In the genomic region with DNA sequence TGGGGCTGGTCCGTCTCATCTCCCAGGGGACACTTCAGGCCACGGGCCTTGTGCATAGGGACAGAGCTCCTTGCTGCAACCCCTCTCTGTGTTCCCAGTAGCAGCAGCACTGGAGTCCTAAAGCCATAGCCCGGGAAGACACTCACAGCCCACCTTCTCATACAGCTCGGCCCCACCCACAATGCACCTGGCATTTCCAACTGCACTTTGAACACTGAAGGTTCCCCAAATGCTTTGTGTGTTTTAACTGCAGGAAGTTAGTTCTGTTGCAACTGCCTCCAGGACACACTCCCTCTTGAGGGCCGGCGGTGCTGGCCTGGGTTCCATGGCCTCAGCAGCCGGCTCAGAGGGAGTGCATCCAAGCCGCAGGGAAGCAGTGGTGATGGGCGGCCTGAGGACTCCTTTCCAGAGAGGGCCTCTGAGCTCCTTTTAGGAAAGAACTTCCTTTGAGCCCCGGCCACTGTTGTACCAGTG, we compare ENCODE assay signal across 17 cellular contexts. TPM values are rescaled to one million over a fixed set of nuclear protein-coding genes. Genes with fewer than 3 reads are reported as not detected.
DNase-seq lines count a peak whose midpoint lies in the region; ATAC-seq and TF ChIP-seq lines count a peak whose summit lies in the region.
"Had no signal": no experiment of that assay in that cellular context is flagged by ENCODE, and none has a peak within 500 bp of the region (broad histone marks: within the 10 kb centered on the region; RNA-seq: fewer than 3 reads in every experiment).

No MANE protein-coding gene starts in this region.

- no peak for TF ChIP-seq CTCF in lower lobe of right lung (IDR thresholded peaks at IDR 0.05)

- no peaks in the 10 kb centered on the region for H3K36me3 ChIP-seq in lower lobe of right lung

- H3K27me3 ChIP-seq in lower lobe of right lung (ENCODE audit: low read depth) = peaks cover 10% of the 10 kb centered on the region

- H3K4me1 ChIP-seq in lower lobe of right lung = no peaks in the 10 kb centered on the region

- H3K27ac ChIP-seq in lower lobe of right lung = no peak overlapping the region

- H3K4me3 ChIP-seq in lower lobe of right lung = no peak overlapping the region

- ATAC-seq in Right ventricle myocardium superior (ENCODE audit: poor library complexity) (no peak), lower lobe of right lung (no peak)
- ATAC-seq in activated CD4-positive, CD25-positive, alpha-beta regulatory T cell treated with anti-CD3 and anti-CD28 coated beads, Interleukin-2, amount 50 U/mL, for 24 hours = no peak
- ATAC-seq: SK-N-SH treated with all-trans-retinoic acid at 6 μM for 48 hours had no signal

- intact Hi-C loops in Right ventricle myocardium superior (cut with DNase I) = no loop called here
- intact Hi-C loops in cardiac septum (cut with DNase I) = no loop called here
- intact Hi-C loops in lower lobe of right lung (cut with DNase I) = no loop called here

- H3K9me3 ChIP-seq in lower lobe of right lung = no peaks in the 10 kb centered on the region

- peak; percentile 34 for DNase-seq in Right ventricle myocardium superior
- DNase-seq in cardiac septum (ENCODE audit: low spot score) = no peak
- DNase-seq in NOMO-1 treated with dmso at 0.1 percent for 144 hours (lab: John Stamatoyannopoulos, UW; ENCODE audit: unreplicated experiment) = peak; percentile 31
- peak; percentile 28 for DNase-seq in lower lobe of right lung
- DNase-seq in central memory CD4-positive, alpha-beta T cell = no peak
- no peak for DNase-seq in GM03348 (ENCODE audit: low spot score)
- DNase-seq in cerebellar cortex (ENCODE audit: low spot score) = no peak
- DNase-seq: Caco-2; H9; IMR-90; NCI-H1048; NCI-H1694; NCI-H345; NCI-H69; NK-92 treated with Interleukin-12 subunit alpha and Interleukin-12 subunit beta, amount 100 ng/mL, for 24 hours had no signal

RNA-seq across cellular contexts. Expression of a gene that starts 22.7 kb away (rescaled TPM):
- total RNA-seq in Right ventricle myocardium superior (6.9 TPM), cardiac septum (10.7 TPM), lower lobe of right lung (21.5 TPM)

Comparison
In these comparisons a context has a peak if more than half of its experiments do, and no peak if none do; other contexts are left out.
1. DNase-seq: peak in Right ventricle myocardium superior (single experiment), NOMO-1 treated with dmso at 0.1 percent for 144 hours (single experiment) and lower lobe of right lung (single experiment); none in cardiac septum (single experiment), central memory CD4-positive, alpha-beta T cell (single experiment), GM03348 (single experiment) and cerebellar cortex (single experiment).